1 cellular context compared by ENCODE assay signal in the genomic region with DNA sequence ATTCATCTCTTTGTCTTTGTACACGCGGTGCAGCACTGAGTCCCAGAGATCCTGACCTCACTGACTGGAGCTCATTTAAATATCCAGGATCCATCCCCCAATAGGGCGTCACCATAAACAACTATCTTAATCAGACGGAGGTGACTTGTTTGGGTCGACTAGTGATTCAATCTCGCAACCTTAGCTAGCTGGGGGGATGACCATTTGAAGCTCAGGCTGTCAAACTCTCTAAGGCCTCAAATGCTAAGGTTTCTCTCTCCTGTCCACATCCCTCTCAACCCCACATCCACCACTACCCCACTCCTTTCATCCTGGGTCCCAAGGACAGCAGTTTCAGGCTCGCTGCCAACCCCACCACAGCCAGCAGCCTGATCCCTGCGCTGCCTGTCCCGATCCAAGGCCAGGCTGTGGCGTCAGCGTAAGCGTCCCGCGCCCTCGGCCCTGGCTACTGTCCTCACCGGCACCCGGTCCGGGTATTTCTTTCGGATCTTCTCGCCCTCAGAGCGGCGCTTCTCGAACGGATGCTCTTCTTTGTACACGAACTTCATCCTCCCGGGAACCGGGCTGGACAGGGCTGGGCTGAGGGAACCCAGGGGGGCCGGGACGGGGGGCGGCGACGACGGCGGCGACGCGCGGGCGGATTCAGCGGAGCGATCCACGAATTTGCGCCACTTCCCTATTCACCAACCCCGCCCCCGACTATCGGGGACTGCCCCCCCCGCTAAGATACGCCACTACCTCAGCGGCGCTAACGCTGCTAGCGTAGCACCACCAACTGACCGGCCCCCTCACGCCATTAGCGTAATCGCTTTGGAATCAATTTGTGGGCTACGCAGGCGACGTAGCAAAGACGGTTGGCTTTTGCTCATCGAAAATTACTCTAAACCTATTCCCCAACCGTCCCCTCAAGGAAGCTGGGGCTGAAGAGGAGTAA.
TF ChIP-seq lines count a peak whose summit lies in the region.

A gene (minus strand): TSS at position 667 of the 934 bp plus-strand sequence. CDS start 119 bp downstream, at position 548.

TF ChIP-seq in HEK293, 187 proteins besides CTCF, POLR2A, EP300 and RAD21 (continued from another document and continues in another):
- TF ChIP-seq ZNF140 (tag by site-specific recombination; IDR thresholded peaks at IDR 0.05) (no peak), ZBTB20 (tag by site-specific recombination; IDR thresholded peaks at IDR 0.05) (peak; percentile 92), SCRT1 (tag by site-specific recombination; IDR thresholded peaks at IDR 0.05; ENCODE audit: borderline replicate concordance) (no peak), ZNF155 (tag by site-specific recombination; IDR thresholded peaks at IDR 0.05) (no peak), ZNF423 (tag by site-specific recombination; IDR thresholded peaks at IDR 0.05) (no peak), ZBTB48 (tag by site-specific recombination; IDR thresholded peaks at IDR 0.05) (peak; percentile 92), ZNF133 (tag by site-specific recombination; IDR thresholded peaks at IDR 0.05) (no peak), SCRT2 (tag by site-specific recombination; IDR thresholded peaks at IDR 0.05) (0 out of 2 replicates have a peak, but pooled peaks have one; percentile 13), ZNF426 (tag by site-specific recombination; IDR thresholded peaks at IDR 0.05) (no peak), ZNF664 (tag by site-specific recombination; IDR thresholded peaks at IDR 0.05) (no peak), ZNF366 (tag by site-specific recombination; conservative IDR thresholded peaks at IDR 0.05) (peak; percentile 83), ZBTB17 (tag by site-specific recombination; IDR thresholded peaks at IDR 0.05) (peak; percentile 97), ZNF23 (tag by site-specific recombination; IDR thresholded peaks at IDR 0.05; ENCODE audit: borderline replicate concordance) (no peak), ZNF335 (tag by site-specific recombination; conservative IDR thresholded peaks at IDR 0.05) (peak; percentile 86), ZNF707 (tag by site-specific recombination; IDR thresholded peaks at IDR 0.05) (no peak), ZNF747 (tag by site-specific recombination; IDR thresholded peaks at IDR 0.05) (no peak), ZNF629 (tag by site-specific recombination; IDR thresholded peaks at IDR 0.05) (peak; percentile 81), ZNF221 (tag by site-specific recombination; IDR thresholded peaks at IDR 0.05; ENCODE audit: borderline replicate concordance) (no peak), ZNF785 (tag by site-specific recombination; IDR thresholded peaks at IDR 0.05) (no peak), ZNF239 (tag by site-specific recombination; IDR thresholded peaks at IDR 0.05) (no peak), YY1 (tag by site-specific recombination; IDR thresholded peaks at IDR 0.05) (no peak)
- TF ChIP-seq, protein P1, sequence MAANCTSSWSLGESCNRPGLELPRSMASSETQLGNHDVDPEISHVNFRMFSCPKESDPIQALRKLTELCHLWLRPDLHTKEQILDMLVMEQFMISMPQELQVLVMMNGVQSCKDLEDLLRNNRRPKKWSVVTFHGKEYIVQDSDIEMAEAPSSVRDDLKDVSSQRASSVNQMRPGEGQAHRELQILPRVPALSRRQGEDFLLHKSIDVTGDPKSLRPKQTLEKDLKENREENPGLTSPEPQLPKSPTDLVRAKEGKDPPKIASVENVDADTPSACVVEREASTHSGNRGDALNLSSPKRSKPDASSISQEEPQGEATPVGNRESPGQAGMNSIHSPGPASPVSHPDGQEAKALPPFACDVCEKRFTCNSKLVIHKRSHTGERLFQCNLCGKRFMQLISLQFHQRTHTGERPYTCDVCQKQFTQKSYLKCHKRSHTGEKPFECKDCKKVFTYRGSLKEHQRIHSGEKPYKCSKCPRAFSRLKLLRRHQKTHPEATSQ (tag by site-specific recombination; IDR thresholded peaks at IDR 0.05): 0 out of 2 replicates have a peak, but pooled peaks have one; percentile 34
- TF ChIP-seq, protein P2, sequence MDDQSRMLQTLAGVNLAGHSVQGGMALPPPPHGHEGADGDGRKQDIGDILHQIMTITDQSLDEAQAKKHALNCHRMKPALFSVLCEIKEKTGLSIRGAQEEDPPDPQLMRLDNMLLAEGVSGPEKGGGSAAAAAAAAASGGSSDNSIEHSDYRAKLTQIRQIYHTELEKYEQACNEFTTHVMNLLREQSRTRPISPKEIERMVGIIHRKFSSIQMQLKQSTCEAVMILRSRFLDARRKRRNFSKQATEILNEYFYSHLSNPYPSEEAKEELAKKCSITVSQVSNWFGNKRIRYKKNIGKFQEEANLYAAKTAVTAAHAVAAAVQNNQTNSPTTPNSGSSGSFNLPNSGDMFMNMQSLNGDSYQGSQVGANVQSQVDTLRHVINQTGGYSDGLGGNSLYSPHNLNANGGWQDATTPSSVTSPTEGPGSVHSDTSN (CRISPR knock-in tag; IDR thresholded peaks at IDR 0.05): peak; percentile 48; the same call in 1 of the 2 replicates
- TF ChIP-seq, protein P3, sequence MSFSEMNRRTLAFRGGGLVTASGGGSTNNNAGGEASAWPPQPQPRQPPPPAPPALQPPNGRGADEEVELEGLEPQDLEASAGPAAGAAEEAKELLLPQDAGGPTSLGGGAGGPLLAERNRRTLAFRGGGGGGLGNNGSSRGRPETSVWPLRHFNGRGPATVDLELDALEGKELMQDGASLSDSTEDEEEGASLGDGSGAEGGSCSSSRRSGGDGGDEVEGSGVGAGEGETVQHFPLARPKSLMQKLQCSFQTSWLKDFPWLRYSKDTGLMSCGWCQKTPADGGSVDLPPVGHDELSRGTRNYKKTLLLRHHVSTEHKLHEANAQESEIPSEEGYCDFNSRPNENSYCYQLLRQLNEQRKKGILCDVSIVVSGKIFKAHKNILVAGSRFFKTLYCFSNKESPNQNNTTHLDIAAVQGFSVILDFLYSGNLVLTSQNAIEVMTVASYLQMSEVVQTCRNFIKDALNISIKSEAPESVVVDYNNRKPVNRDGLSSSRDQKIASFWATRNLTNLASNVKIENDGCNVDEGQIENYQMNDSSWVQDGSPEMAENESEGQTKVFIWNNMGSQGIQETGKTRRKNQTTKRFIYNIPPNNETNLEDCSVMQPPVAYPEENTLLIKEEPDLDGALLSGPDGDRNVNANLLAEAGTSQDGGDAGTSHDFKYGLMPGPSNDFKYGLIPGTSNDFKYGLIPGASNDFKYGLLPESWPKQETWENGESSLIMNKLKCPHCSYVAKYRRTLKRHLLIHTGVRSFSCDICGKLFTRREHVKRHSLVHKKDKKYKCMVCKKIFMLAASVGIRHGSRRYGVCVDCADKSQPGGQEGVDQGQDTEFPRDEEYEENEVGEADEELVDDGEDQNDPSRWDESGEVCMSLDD (tag by site-specific recombination; IDR thresholded peaks at IDR 0.05): peak; percentile 88
- TF ChIP-seq, protein P4, sequence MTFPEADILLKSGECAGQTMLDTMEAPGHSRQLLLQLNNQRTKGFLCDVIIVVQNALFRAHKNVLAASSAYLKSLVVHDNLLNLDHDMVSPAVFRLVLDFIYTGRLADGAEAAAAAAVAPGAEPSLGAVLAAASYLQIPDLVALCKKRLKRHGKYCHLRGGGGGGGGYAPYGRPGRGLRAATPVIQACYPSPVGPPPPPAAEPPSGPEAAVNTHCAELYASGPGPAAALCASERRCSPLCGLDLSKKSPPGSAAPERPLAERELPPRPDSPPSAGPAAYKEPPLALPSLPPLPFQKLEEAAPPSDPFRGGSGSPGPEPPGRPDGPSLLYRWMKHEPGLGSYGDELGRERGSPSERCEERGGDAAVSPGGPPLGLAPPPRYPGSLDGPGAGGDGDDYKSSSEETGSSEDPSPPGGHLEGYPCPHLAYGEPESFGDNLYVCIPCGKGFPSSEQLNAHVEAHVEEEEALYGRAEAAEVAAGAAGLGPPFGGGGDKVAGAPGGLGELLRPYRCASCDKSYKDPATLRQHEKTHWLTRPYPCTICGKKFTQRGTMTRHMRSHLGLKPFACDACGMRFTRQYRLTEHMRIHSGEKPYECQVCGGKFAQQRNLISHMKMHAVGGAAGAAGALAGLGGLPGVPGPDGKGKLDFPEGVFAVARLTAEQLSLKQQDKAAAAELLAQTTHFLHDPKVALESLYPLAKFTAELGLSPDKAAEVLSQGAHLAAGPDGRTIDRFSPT (tag by site-specific recombination; IDR thresholded peaks at IDR 0.05): no peak; the same call in 1 of the 2 replicates
- TF ChIP-seq, protein P5, sequence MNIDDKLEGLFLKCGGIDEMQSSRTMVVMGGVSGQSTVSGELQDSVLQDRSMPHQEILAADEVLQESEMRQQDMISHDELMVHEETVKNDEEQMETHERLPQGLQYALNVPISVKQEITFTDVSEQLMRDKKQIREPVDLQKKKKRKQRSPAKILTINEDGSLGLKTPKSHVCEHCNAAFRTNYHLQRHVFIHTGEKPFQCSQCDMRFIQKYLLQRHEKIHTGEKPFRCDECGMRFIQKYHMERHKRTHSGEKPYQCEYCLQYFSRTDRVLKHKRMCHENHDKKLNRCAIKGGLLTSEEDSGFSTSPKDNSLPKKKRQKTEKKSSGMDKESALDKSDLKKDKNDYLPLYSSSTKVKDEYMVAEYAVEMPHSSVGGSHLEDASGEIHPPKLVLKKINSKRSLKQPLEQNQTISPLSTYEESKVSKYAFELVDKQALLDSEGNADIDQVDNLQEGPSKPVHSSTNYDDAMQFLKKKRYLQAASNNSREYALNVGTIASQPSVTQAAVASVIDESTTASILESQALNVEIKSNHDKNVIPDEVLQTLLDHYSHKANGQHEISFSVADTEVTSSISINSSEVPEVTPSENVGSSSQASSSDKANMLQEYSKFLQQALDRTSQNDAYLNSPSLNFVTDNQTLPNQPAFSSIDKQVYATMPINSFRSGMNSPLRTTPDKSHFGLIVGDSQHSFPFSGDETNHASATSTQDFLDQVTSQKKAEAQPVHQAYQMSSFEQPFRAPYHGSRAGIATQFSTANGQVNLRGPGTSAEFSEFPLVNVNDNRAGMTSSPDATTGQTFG (tag by site-specific recombination; IDR thresholded peaks at IDR 0.05; ENCODE audit: borderline replicate concordance): no peak
- TF ChIP-seq, protein P6, sequence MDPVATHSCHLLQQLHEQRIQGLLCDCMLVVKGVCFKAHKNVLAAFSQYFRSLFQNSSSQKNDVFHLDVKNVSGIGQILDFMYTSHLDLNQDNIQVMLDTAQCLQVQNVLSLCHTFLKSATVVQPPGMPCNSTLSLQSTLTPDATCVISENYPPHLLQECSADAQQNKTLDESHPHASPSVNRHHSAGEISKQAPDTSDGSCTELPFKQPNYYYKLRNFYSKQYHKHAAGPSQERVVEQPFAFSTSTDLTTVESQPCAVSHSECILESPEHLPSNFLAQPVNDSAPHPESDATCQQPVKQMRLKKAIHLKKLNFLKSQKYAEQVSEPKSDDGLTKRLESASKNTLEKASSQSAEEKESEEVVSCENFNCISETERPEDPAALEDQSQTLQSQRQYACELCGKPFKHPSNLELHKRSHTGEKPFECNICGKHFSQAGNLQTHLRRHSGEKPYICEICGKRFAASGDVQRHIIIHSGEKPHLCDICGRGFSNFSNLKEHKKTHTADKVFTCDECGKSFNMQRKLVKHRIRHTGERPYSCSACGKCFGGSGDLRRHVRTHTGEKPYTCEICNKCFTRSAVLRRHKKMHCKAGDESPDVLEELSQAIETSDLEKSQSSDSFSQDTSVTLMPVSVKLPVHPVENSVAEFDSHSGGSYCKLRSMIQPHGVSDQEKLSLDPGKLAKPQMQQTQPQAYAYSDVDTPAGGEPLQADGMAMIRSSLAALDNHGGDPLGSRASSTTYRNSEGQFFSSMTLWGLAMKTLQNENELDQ (tag by site-specific recombination; IDR thresholded peaks at IDR 0.05; ENCODE audit: low read depth): no peak
- TF ChIP-seq, protein P7, sequence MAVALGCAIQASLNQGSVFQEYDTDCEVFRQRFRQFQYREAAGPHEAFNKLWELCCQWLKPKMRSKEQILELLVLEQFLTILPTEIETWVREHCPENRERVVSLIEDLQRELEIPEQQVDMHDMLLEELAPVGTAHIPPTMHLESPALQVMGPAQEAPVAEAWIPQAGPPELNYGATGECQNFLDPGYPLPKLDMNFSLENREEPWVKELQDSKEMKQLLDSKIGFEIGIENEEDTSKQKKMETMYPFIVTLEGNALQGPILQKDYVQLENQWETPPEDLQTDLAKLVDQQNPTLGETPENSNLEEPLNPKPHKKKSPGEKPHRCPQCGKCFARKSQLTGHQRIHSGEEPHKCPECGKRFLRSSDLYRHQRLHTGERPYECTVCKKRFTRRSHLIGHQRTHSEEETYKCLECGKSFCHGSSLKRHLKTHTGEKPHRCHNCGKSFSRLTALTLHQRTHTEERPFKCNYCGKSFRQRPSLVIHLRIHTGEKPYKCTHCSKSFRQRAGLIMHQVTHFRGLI (tag by site-specific recombination; IDR thresholded peaks at IDR 0.05): no peak
- TF ChIP-seq, protein P8, sequence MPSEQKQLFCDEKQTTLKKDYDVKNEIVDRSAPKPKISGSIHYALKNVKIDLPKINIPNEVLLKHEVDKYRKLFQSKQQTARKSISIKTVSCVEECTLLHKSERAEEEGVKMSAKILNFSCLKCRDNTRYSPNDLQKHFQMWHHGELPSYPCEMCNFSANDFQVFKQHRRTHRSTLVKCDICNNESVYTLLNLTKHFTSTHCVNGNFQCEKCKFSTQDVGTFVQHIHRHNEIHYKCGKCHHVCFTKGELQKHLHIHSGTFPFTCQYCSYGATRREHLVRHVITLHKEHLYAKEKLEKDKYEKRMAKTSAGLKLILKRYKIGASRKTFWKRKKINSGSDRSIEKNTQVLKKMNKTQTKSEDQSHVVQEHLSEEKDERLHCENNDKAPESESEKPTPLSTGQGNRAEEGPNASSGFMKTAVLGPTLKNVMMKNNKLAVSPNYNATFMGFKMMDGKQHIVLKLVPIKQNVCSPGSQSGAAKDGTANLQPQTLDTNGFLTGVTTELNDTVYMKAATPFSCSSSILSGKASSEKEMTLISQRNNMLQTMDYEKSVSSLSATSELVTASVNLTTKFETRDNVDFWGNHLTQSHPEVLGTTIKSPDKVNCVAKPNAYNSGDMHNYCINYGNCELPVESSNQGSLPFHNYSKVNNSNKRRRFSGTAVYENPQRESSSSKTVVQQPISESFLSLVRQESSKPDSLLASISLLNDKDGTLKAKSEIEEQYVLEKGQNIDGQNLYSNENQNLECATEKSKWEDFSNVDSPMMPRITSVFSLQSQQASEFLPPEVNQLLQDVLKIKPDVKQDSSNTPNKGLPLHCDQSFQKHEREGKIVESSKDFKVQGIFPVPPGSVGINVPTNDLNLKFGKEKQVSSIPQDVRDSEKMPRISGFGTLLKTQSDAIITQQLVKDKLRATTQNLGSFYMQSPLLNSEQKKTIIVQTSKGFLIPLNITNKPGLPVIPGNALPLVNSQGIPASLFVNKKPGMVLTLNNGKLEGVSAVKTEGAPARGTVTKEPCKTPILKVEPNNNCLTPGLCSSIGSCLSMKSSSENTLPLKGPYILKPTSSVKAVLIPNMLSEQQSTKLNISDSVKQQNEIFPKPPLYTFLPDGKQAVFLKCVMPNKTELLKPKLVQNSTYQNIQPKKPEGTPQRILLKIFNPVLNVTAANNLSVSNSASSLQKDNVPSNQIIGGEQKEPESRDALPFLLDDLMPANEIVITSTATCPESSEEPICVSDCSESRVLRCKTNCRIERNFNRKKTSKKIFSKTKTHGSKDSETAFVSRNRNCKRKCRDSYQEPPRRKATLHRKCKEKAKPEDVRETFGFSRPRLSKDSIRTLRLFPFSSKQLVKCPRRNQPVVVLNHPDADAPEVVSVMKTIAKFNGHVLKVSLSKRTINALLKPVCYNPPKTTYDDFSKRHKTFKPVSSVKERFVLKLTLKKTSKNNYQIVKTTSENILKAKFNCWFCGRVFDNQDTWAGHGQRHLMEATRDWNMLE (tag by site-specific recombination; conservative IDR thresholded peaks at IDR 0.05; ENCODE audit: low read depth): no peak
